In the genomic region with DNA sequence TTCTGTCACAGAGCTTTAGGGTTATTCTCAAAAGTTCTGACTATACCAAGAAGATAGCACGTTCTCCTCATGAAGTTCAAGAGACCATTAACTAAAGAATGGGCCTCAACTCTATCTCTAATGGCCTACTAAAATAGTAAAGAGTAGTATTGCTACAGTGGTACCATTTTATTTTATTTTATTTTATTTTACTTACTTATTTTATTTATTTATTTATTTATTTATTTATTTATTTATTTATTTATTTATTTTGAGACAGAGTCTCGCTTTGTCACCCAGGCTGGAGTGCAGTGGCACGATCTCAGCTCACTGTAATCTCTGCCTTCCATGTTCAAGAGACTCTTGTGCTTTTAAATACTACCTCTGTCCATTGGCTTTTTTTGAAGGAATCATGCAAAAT, we compare ENCODE assay signal across 4 cellular contexts. TPM values are rescaled to one million over a fixed set of nuclear protein-coding genes. Genes with fewer than 3 reads are reported as not detected.
"Had no signal": no experiment of that assay in that cellular context is flagged by ENCODE, and none has a peak within 500 bp of the region (broad histone marks: within the 10 kb centered on the region; RNA-seq: fewer than 3 reads in every experiment).

No MANE protein-coding gene starts in this region.

RNA-seq across cellular contexts. Expression of a gene that starts 52.5 kb away (rescaled TPM):
- total RNA-seq: LHCN-M2, M059J, MCF 10A, NCI-H460 had no signal
